In the genomic region with DNA sequence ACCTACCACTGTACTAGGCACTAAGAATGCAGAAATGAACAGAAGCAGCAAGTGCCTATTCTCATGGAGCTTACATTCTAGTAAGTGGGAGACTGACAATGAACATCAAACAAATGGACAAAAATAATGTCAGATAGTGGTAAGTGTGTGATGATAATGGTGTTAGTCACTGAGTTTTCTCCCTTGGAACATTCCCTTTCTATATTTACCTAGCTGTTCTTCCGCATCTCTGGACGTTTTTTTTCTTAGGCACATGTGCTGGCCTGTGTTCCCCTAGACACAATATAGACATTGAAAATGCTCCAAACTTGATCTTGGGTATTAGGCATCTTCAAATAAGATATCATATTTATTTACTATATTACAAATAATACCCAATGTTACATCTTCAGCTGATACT, we compare ENCODE assay signal across 1 cellular context.
TF ChIP-seq lines count a peak whose summit lies in the region.

No MANE protein-coding gene starts in this region.

TF ChIP-seq in IMR-90, 13 proteins besides CTCF, POLR2A, EP300 and RAD21:
- no peak for TF ChIP-seq NFE2L2 (IDR thresholded peaks at IDR 0.05; ENCODE audit: low read depth, low read length)
- TF ChIP-seq RFX5 (IDR thresholded peaks at IDR 0.05; ENCODE audit: low read depth, low read length): no peak
- no peak for TF ChIP-seq MAZ (IDR thresholded peaks at IDR 0.05; ENCODE audit: borderline replicate concordance, low read depth, low read length)
